In the genomic region with DNA sequence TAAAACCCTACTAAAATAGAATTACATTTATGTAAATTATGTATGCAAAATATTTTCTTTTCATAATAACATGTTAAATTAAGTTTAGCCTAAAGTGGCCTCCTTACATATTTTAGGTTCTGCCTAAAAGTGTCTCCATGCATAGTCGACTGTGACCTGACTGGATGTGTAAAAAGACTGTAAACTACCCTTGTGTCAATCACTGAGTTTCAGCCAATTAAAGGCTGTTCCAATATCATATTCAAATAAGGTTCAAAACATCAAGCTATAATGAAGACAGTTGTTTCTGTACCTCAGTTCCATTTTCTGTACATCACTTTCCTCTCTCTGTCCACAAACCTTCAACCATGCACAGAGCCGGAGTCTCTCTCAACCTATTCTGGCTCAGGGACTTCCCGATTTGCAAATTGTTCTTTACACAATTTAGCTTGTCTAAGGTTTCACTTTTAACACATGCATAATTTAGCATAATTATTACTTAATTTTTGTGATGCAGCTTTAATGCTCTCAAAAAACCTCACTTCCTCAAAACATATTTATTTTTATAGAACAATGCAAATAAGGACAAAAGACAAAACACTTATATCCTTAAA, we compare ENCODE assay signal across 1 cellular context.
TF ChIP-seq lines count a peak whose summit lies in the region.

No MANE protein-coding gene starts in this region.

TF ChIP-seq in GM12878, 131 proteins besides CTCF, POLR2A, EP300 and RAD21 (continued from another document):
- TF ChIP-seq, protein P1, sequence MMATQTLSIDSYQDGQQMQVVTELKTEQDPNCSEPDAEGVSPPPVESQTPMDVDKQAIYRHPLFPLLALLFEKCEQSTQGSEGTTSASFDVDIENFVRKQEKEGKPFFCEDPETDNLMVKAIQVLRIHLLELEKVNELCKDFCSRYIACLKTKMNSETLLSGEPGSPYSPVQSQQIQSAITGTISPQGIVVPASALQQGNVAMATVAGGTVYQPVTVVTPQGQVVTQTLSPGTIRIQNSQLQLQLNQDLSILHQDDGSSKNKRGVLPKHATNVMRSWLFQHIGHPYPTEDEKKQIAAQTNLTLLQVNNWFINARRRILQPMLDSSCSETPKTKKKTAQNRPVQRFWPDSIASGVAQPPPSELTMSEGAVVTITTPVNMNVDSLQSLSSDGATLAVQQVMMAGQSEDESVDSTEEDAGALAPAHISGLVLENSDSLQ (IDR thresholded peaks at IDR 0.05) = peak; percentile 96
- TF ChIP-seq, protein P2, sequence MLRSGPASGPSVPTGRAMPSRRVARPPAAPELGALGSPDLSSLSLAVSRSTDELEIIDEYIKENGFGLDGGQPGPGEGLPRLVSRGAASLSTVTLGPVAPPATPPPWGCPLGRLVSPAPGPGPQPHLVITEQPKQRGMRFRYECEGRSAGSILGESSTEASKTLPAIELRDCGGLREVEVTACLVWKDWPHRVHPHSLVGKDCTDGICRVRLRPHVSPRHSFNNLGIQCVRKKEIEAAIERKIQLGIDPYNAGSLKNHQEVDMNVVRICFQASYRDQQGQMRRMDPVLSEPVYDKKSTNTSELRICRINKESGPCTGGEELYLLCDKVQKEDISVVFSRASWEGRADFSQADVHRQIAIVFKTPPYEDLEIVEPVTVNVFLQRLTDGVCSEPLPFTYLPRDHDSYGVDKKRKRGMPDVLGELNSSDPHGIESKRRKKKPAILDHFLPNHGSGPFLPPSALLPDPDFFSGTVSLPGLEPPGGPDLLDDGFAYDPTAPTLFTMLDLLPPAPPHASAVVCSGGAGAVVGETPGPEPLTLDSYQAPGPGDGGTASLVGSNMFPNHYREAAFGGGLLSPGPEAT (IDR thresholded peaks at IDR 0.05; ENCODE audit: low read depth) = peak; percentile 65; the same call in 1 of the 2 replicates
- TF ChIP-seq SPI1 (IDR thresholded peaks at IDR 0.05; ENCODE audit: borderline replicate concordance, insufficient read depth, low read depth, low read length) (peak; percentile 66; the same call in 1 of the 2 replicates), POU2F2 (IDR thresholded peaks at IDR 0.05; ENCODE audit: borderline replicate concordance, low read depth, low read length) (peak; percentile 81; the same call in 2 of the 3 replicates)
